Comparison of ENCODE assay signal across 8 cellular contexts in the genomic region with DNA sequence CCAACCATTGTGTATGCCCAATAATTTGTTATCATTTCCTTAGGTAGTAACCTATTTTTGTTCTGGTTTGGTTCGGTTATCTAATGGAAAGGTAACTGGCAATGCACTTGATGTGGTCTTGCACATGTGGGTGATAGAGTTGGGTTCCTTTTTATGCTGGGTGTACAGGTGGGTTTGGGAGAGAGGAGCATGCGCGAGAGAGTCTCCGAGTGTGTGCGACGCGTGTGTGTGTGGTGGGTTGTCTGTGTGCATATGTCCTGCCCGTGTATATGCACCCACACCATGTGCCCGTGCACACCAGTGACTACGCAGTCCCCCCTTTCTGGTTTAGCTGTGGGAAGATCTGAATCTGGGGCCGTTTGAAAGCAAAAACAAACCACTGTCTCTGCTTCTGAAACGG.
DNase-seq lines count a peak whose midpoint lies in the region; ATAC-seq and TF ChIP-seq lines count a peak whose summit lies in the region.

No MANE protein-coding gene starts in this region.

- H3K27me3 ChIP-seq in SU-DHL-6 (ENCODE audit: low read length) = no peaks in the 10 kb centered on the region
- H3K27me3 ChIP-seq in hepatocyte = no peaks in the 10 kb centered on the region
- H3K27me3 ChIP-seq in subcutaneous abdominal adipose tissue (ENCODE audit: control insufficient read depth in 5 of 5, insufficient read depth in 4 of 5, low read length in 5 of 5) = peaks cover 4 to 31% (median 21%) of the 10 kb centered on the region in 5 donors

- WGBS in hepatocyte (ENCODE audit: low lambda C conversion rate, missing lambda C conversion rate) = 83% methylated on average over 12 of the region's 12 CpGs

- H3K9me3 ChIP-seq in SU-DHL-6 (ENCODE audit: insufficient read depth, low read length) = no peaks in the 10 kb centered on the region
- H3K9me3 ChIP-seq in hepatocyte (ENCODE audit: low read depth) = no peaks in the 10 kb centered on the region
- no peaks in the 10 kb centered on the region for H3K9me3 ChIP-seq in subcutaneous abdominal adipose tissue (ENCODE audit: control insufficient read depth in 5 of 5, low read length in 5 of 5)

- H3K9ac ChIP-seq in SU-DHL-6 (ENCODE audit: low read length) = peak overlapping the region; percentile 51
- no peak overlapping the region for H3K9ac ChIP-seq in subcutaneous abdominal adipose tissue (ENCODE audit: low read length in 5 of 5)

- TF ChIP-seq CTCF in SU-DHL-6 (IDR thresholded peaks at IDR 0.05; ENCODE audit: insufficient read depth, low read length, poor library complexity, severe bottlenecking) (no peak), hepatocyte (IDR thresholded peaks at IDR 0.05; ENCODE audit: poor library complexity) (no peak)

- H2AFZ ChIP-seq in SU-DHL-6 (ENCODE audit: low read depth, low read length, severe bottlenecking) = peak overlapping the region; percentile 44
- H2AFZ ChIP-seq in hepatocyte = peak overlapping the region; percentile 77

- no peaks in the 10 kb centered on the region for H3K9me2 ChIP-seq in SU-DHL-6 (replicated peaks; ENCODE audit: insufficient read depth, low read length)
- H3K9me2 ChIP-seq in hepatocyte (replicated peaks; ENCODE audit: insufficient read depth) = no peaks in the 10 kb centered on the region

- H3K79me2 ChIP-seq in SU-DHL-6 (ENCODE audit: insufficient read depth, low read length) = no peaks in the 10 kb centered on the region
- no peaks in the 10 kb centered on the region for H3K79me2 ChIP-seq in hepatocyte

- peak overlapping the region; percentile 79 for H3K4me2 ChIP-seq in SU-DHL-6 (ENCODE audit: low read depth, low read length, poor library complexity, severe bottlenecking)
- H3K4me2 ChIP-seq in hepatocyte = peak overlapping the region; percentile 96

- H3K4me3 ChIP-seq in SU-DHL-6 (ENCODE audit: insufficient read depth, low read length, poor library complexity, severe bottlenecking) = peak overlapping the region; percentile 42
- H3K4me3 ChIP-seq in hepatocyte = no peak overlapping the region
- H3K4me3 ChIP-seq in subcutaneous abdominal adipose tissue (ENCODE audit: low read depth in 1 of 5, low read length in 5 of 5) = peak overlapping the region in 3 of 5 donors; percentile 39 to 58 (median 48)

- no peak for ATAC-seq in GM19328 (IDR thresholded peaks at IDR 0.05; ENCODE audit: unreplicated experiment)
- no peak for ATAC-seq in HG03442 (IDR thresholded peaks at IDR 0.05; ENCODE audit: unreplicated experiment)

- peak; percentile 26 for DNase-seq in activated CD4-positive, alpha-beta T cell treated with anti-CD3 and anti-CD28 coated beads for 48 hours
- DNase-seq in activated CD4-positive, alpha-beta T cell treated with anti-CD3 and anti-CD28 coated beads, Interleukin-2, amount 50 U/mL, for 48 hours = no peak
- DNase-seq in hepatocyte (ENCODE audit: low spot score) (no peak), OCI-M2 (lab: John Stamatoyannopoulos, UW; ENCODE audit: unreplicated experiment) (no peak)

- H3K36me3 ChIP-seq in SU-DHL-6 (ENCODE audit: low read length) (no peaks in the 10 kb centered on the region), hepatocyte (replicated peaks; ENCODE audit: insufficient read depth, low read depth) (no peaks in the 10 kb centered on the region), subcutaneous abdominal adipose tissue (ENCODE audit: control insufficient read depth in 5 of 5, insufficient read depth in 5 of 5, low read length in 5 of 5) (no peaks in the 10 kb centered on the region)

- H3K27ac ChIP-seq in SU-DHL-6 (ENCODE audit: low read depth, low read length) = no peak overlapping the region
- no peak overlapping the region for H3K27ac ChIP-seq in hepatocyte
- H3K27ac ChIP-seq in subcutaneous abdominal adipose tissue (ENCODE audit: low read depth, low read length) = no peak overlapping the region

- H3F3A ChIP-seq in SU-DHL-6 (ENCODE audit: insufficient read depth) = no peaks in the 10 kb centered on the region

- H4K20me1 ChIP-seq in SU-DHL-6 (ENCODE audit: low read depth, low read length) (no peaks in the 10 kb centered on the region), hepatocyte (ENCODE audit: insufficient read depth, poor library complexity, severe bottlenecking) (no peaks in the 10 kb centered on the region)

- H3K4me1 ChIP-seq in hepatocyte (ENCODE audit: insufficient read depth) = peaks cover 4% of the 10 kb centered on the region
- H3K4me1 ChIP-seq in subcutaneous abdominal adipose tissue (ENCODE audit: control insufficient read depth in 5 of 5, insufficient read depth in 5 of 5, low read length in 5 of 5) = peaks cover 0 to 14% (median 13%) of the 10 kb centered on the region in 5 donors
